In the genomic region with DNA sequence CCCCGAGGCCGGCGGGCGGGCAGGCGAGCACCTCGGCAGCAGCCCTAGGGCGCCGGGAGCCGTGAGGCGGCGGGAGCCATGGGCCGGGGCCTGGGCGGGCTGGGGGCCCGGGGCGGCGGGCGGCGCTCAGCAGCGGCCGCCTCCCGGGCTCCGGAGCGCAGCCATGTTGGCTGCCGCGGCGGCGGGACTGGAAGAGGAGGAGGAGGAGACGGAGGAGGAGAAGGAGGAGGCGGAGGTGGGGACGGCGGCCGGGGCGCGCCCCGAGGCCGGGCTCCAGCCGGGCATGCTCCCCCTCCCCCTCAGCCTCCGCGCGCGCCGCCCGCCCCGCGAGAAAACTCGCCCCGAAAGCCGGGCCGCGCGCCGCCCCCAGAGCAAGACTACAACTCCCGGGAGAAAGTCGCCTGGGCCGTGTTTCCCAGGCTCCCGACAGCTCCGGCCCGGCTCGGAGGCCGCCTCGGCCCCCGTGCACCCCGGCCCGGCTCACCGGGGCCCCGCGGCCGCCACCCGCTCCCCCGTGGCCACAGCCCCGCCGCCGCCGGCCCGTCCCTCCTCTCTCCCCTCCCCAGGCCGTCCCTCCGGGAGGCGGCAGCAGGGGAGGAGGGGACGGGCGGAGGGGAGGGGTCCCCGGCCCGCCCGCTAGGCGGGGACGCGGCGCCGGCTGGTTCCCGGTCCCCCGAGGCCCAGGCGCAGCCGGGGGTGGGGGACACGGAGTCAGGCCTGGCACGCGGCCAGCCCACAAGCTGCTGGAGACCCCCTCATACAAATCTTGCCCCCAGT, we compare ENCODE assay signal across 8 cellular contexts. TPM values are rescaled to one million over a fixed set of nuclear protein-coding genes. Genes with fewer than 3 reads are reported as not detected.
A peak's percentile ranks its signal among the peaks of the same experiment; 100 is the strongest.
DNase-seq lines count a peak whose midpoint lies in the region; ATAC-seq and TF ChIP-seq lines count a peak whose summit lies in the region.

A gene with protein sequence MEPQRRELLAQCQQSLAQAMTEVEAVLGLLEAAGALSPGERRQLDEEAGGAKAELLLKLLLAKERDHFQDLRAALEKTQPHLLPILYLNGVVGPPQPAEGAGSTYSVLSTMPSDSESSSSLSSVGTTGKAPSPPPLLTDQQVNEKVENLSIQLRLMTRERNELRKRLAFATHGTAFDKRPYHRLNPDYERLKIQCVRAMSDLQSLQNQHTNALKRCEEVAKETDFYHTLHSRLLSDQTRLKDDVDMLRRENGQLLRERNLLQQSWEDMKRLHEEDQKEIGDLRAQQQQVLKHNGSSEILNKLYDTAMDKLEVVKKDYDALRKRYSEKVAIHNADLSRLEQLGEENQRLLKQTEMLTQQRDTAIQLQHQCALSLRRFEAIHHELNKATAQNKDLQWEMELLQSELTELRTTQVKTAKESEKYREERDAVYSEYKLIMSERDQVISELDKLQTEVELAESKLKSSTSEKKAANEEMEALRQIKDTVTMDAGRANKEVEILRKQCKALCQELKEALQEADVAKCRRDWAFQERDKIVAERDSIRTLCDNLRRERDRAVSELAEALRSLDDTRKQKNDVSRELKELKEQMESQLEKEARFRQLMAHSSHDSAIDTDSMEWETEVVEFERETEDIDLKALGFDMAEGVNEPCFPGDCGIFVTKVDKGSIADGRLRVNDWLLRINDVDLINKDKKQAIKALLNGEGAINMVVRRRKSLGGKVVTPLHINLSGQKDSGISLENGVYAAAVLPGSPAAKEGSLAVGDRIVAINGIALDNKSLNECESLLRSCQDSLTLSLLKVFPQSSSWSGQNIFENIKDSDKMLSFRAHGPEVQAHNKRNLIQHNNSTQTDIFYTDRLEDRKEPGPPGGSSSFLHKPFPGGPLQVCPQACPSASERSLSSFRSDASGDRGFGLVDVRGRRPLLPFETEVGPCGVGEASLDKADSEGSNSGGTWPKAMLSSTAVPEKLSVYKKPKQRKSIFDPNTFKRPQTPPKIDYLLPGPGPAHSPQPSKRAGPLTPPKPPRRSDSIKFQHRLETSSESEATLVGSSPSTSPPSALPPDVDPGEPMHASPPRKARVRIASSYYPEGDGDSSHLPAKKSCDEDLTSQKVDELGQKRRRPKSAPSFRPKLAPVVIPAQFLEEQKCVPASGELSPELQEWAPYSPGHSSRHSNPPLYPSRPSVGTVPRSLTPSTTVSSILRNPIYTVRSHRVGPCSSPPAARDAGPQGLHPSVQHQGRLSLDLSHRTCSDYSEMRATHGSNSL (N-terminal part only) (minus strand): TSS at position 190 of the 777 bp plus-strand sequence. CDS start 235 bp downstream, outside the sequence.

- H3K4me3 ChIP-seq in A673 (ENCODE audit: low read depth, low read length, poor library complexity, severe bottlenecking) (peak within 1 kb of the TSS; percentile 73), GM12875 (ENCODE audit: low read depth, low read length) (peak within 1 kb of the TSS; percentile 79), kidney epithelial cell (ENCODE audit: low read depth, low read length) (peak within 1 kb of the TSS; percentile 67)

- BruUV-seq in A673 (replicated peaks; lab: Mats Ljungman, UMichigan), result no TSS peak

- H3K36me3 ChIP-seq in A673 (ENCODE audit: insufficient read depth, low read length, poor library complexity, severe bottlenecking) (no peaks in the 10 kb centered on the region), kidney epithelial cell (ENCODE audit: control insufficient read depth, insufficient read depth, low read length) (no peaks in the 10 kb centered on the region)

- H3K4me1 ChIP-seq in A673 (ENCODE audit: insufficient read depth, low read length, poor library complexity, severe bottlenecking), result peaks cover 16% of the 10 kb centered on the region

- ATAC-seq in HG03039 (IDR thresholded peaks at IDR 0.05; ENCODE audit: unreplicated experiment), result peak; percentile 62

- intact Hi-C loops in A673 (cut with micrococcal nuclease; ENCODE audit: unreplicated experiment), result no loop called here

- POLR2A ChIA-PET in A673 (lab: Charles Lee; ENCODE audit: low non-redundant PET) (no interaction called here), RWPE1 (lab: Yijun Ruan, JAX; ENCODE audit: low non-redundant PET) (interaction anchor here (0.5 to 0.9 kb wide), 3 partner anchors 8 to 28 kb away, joined by 4 read pairs; no protein-coding TSS in a partner anchor)

- H3K9me3 ChIP-seq in A673 (ENCODE audit: low read depth, low read length, poor library complexity, severe bottlenecking), result no peaks in the 10 kb centered on the region

- peak; percentile 39 for DNase-seq in A673 (ENCODE audit: low spot score)
- DNase-seq in RWPE1 (ENCODE audit: low spot score), result peak; percentile 54
- DNase-seq in cerebellum (ENCODE audit: low spot score), result peak; percentile 54
- DNase-seq in kidney epithelial cell (ENCODE audit: low read depth), result no peak
- DNase-seq in stimulated activated CD4-positive, alpha-beta T cell treated with anti-CD3 and anti-CD28 coated beads, Interleukin-4, amount 100 ng/mL, for 1 hour, result peak; percentile 14
- DNase-seq in central memory CD4-positive, alpha-beta T cell, result no peak

- peak within 1 kb of the TSS; percentile 76 for H3K27ac ChIP-seq in A673 (ENCODE audit: low read depth, low read length, poor library complexity, severe bottlenecking)
- peak within 1 kb of the TSS; percentile 90 for H3K27ac ChIP-seq in RWPE1

- TF ChIP-seq CTCF in A673 (conservative IDR thresholded peaks at IDR 0.05; ENCODE audit: low read depth, low read length), result no peak
- no peak for TF ChIP-seq CTCF in GM12875 (IDR thresholded peaks at IDR 0.05; ENCODE audit: borderline replicate concordance, insufficient read depth, low read depth, low read length)
- no peak for TF ChIP-seq CTCF in RWPE1 (conservative IDR thresholded peaks at IDR 0.05; ENCODE audit: low read depth)
- no peak for TF ChIP-seq CTCF in kidney epithelial cell (IDR thresholded peaks at IDR 0.05; ENCODE audit: insufficient read depth, low read length, poor library complexity, severe bottlenecking)

- CTCF ChIA-PET in A673 (lab: Charles Lee) (no interaction called here), RWPE1 (lab: Yijun Ruan, JAX) (interaction anchor here (0.6 to 2.2 kb wide), 6 partner anchors 8 to 76 kb away, joined by 3 to 6 read pairs (median 3); no protein-coding TSS in a partner anchor)

- H3K27me3 ChIP-seq in A673 (replicated peaks; ENCODE audit: insufficient read depth, low read depth, low read length, poor library complexity) (no peaks in the 10 kb centered on the region), kidney epithelial cell (ENCODE audit: control insufficient read depth, insufficient read depth, low read length) (no peaks in the 10 kb centered on the region)

RNA-seq across cellular contexts. Expression of the gene that starts here (rescaled TPM):
- total RNA-seq in A673 (2021) (44.0 and 47.6 TPM in 2 replicates), cerebellum (51.5 TPM), kidney epithelial cell (35.9 and 42.1 TPM in 2 replicates)

Comparison
In these comparisons a context has a peak if more than half of its experiments do, and no peak if none do; other contexts are left out.
1. DNase-seq: peak in A673 (single experiment), RWPE1 (single experiment), cerebellum (single experiment) and stimulated activated CD4-positive, alpha-beta T cell treated with anti-CD3 and anti-CD28 coated beads, Interleukin-4, amount 100 ng/mL, for 1 hour (single experiment); none in kidney epithelial cell (single experiment) and central memory CD4-positive, alpha-beta T cell (single experiment).
2. Peak in every context shown above with its lines, with median percentiles within 50 percentile points of each other: H3K4me3 ChIP-seq.